9 cellular contexts compared by ENCODE assay signal in genomic region chr9:133199648-133200321, GRCh38. TPM values are rescaled to one million over a fixed set of nuclear protein-coding genes. Genes with fewer than 3 reads are reported as not detected.
DNase-seq lines count a peak whose midpoint lies in the region; ATAC-seq, FAIRE-seq and TF ChIP-seq lines count a peak whose summit lies in the region.
"Had no signal": no experiment of that assay in that cellular context is flagged by ENCODE, and none has a peak within 500 bp of the region (broad histone marks: within the 10 kb centered on the region; RNA-seq: fewer than 3 reads in every experiment).

No MANE protein-coding gene starts in this region.

- DNase-seq in activated gamma-delta T cell treated with Interleukin-2 at 50 U/mL for 16 hours = peak; percentile 47
- DNase-seq in activated gamma-delta T cell (lab: John Stamatoyannopoulos, UW) = no peak
- peak in 1 of 2 experiments; percentile 59 for DNase-seq in H1 (ENCODE audit: low read depth in 1 of 2, low spot score in 2 of 2)
- no peak for DNase-seq in neural progenitor cell (ENCODE audit: low spot score)
- DNase-seq in vagina (ENCODE audit: extremely low spot score in 2 of 2) = no peak
- no peak for DNase-seq in NCI-H446 treated with DMSO at 0.1 percent for 48 hours (lab: John Stamatoyannopoulos, UW)
- DNase-seq in COLO668 (lab: John Stamatoyannopoulos, UW; ENCODE audit: unreplicated experiment) = no peak
- DNase-seq: BE2C had no signal

- no peak for FAIRE-seq in H1 (lab: Jason Lieb, UNC)

- no peaks in the 10 kb centered on the region for H4K20me1 ChIP-seq in H1 (replicated peaks in 1 of 2; ENCODE audit: control insufficient read depth in 1 of 2, insufficient read depth in 2 of 2, low read length in 2 of 2)
- H4K20me1 ChIP-seq in neural progenitor cell (ENCODE audit: low read depth) = no peaks in the 10 kb centered on the region

- no peak overlapping the region for H2BK5ac ChIP-seq in H1 (ENCODE audit: low read depth, low read length)

- H3K79me2 ChIP-seq in H1 (ENCODE audit: control insufficient read depth in 1 of 2, insufficient read depth in 2 of 2, low read length in 2 of 2) (no peaks in the 10 kb centered on the region), neural progenitor cell (ENCODE audit: low read depth) (no peaks in the 10 kb centered on the region)

- no peak for TF ChIP-seq EP300 in H1 (IDR thresholded peaks at IDR 0.05; ENCODE audit: borderline replicate concordance in 1 of 2, low read depth in 2 of 2, low read length in 2 of 2)

- no peak overlapping the region for H3K4ac ChIP-seq in H1 (replicated peaks; ENCODE audit: insufficient read length, low read depth, low read length)

- H2AK5ac ChIP-seq in H1 (ENCODE audit: low read depth, low read length) = no peak overlapping the region

- H3K36me3 Mint-ChIP-seq in neural progenitor cell = no peaks in the 10 kb centered on the region

- H3K18ac ChIP-seq in H1 (ENCODE audit: extremely low read depth, low read length) = no peak overlapping the region

- H3K4me2 ChIP-seq in H1 (ENCODE audit: insufficient read depth in 1 of 2, low read depth in 2 of 2, low read length in 2 of 2) = no peak overlapping the region
- H3K4me2 ChIP-seq in neural progenitor cell = no peak overlapping the region

- no peaks in the 10 kb centered on the region for H3K4me1 Mint-ChIP-seq in neural progenitor cell

- TF ChIP-seq RAD21 in H1 (IDR thresholded peaks at IDR 0.05 in 1 of 2, conservative IDR thresholded peaks at IDR 0.05 in 1 of 2; ENCODE audit: low read depth in 2 of 2, low read length in 2 of 2) = no peak; a peak in 1 of 4 replicates

- 81% methylated on average over 42 of the region's 44 CpGs; no CpG with 5 or more reads in 1 of the 2 experiments for WGBS in H1 (ENCODE audit: extremely low coverage in 1 of 2, insufficient coverage in 1 of 2, insufficient read length in 1 of 2, insufficient replicate concordance in 2 of 2, low coverage in 1 of 2, low lambda C conversion rate in 2 of 2, missing lambda C conversion rate in 1 of 2), 2 experiments

- H3K27ac Mint-ChIP-seq in neural progenitor cell = peak overlapping the region; percentile 87

- H3K27ac ChIP-seq in H1 (ENCODE audit: low read depth, low read length) (no peak overlapping the region), neural progenitor cell (no peak overlapping the region), vagina (peak overlapping the region; percentile 22)

- H2BK12ac ChIP-seq in H1 (ENCODE audit: low read depth, low read length) = no peak overlapping the region

- peaks cover 2 to 3% of the 10 kb centered on the region in 2 experiments; a peak in 1 of 4 replicates for H3K9me3 ChIP-seq in H1 (ENCODE audit: insufficient read depth in 2 of 2, low read depth in 1 of 2, low read length in 1 of 2)
- no peaks in the 10 kb centered on the region for H3K9me3 ChIP-seq in neural progenitor cell (ENCODE audit: low read depth)
- H3K9me3 ChIP-seq in vagina = no peaks in the 10 kb centered on the region
- H3K9me3 ChIP-seq: BE2C had no signal

- no peak overlapping the region for H2BK15ac ChIP-seq in H1 (ENCODE audit: low read length)

- no peaks in the 10 kb centered on the region for H3K36me3 ChIP-seq in H1 (ENCODE audit: control insufficient read depth in 2 of 4, insufficient read depth in 4 of 4, low read length in 3 of 4)
- no peaks in the 10 kb centered on the region for H3K36me3 ChIP-seq in neural progenitor cell
- H3K36me3 ChIP-seq in vagina = no peaks in the 10 kb centered on the region
- H3K36me3 ChIP-seq: BE2C had no signal

- peak overlapping the region; percentile 72; the same call in 1 of the 2 replicates for H4K8ac ChIP-seq in H1 (ENCODE audit: extremely low read depth, insufficient read depth, low read length)

- H3K23ac ChIP-seq in H1 (ENCODE audit: insufficient read length) = no peak overlapping the region

- H2AFZ ChIP-seq in H1 (ENCODE audit: low read length) (peak overlapping the region; percentile 4; the same call in 1 of the 2 replicates), neural progenitor cell (replicated peaks) (no peak overlapping the region)

- no peak overlapping the region for H2BK20ac ChIP-seq in H1 (ENCODE audit: low read length)

- no peaks in the 10 kb centered on the region; the same call in 1 of the 2 replicates for H3K23me2 ChIP-seq in H1 (ENCODE audit: low read depth, low read length)

- H3K4me3 ChIP-seq in H1 (ENCODE audit: extremely low read depth in 1 of 4, insufficient read depth in 2 of 4, low read depth in 3 of 4, low read length in 4 of 4) (no peak overlapping the region), neural progenitor cell (no peak overlapping the region), vagina (peak overlapping the region; percentile 19 to 43)

- H4K91ac ChIP-seq in H1 (replicated peaks; ENCODE audit: insufficient read length, low read length) = no peak overlapping the region

- CTCF ChIA-PET in H1 (lab: Charles Lee; ENCODE audit: partially characterized antibody) = interaction anchor here (1.0 to 2.8 kb wide), 6 partner anchors 12 to 270 kb away, joined by 3 to 38 read pairs (median 4); partner anchors contain the start of gene SURF6

- H4K5ac ChIP-seq in H1 (ENCODE audit: insufficient read length, low read depth, low read length) = no peak overlapping the region

- H3K9me3 Mint-ChIP-seq in neural progenitor cell = peaks cover 10% of the 10 kb centered on the region

- H2BK120ac ChIP-seq in H1 (replicated peaks; ENCODE audit: low read depth, low read length) = no peak overlapping the region

- H3K4me3 Mint-ChIP-seq in neural progenitor cell = no peak overlapping the region

- no peak overlapping the region for H3K14ac ChIP-seq in H1 (ENCODE audit: insufficient read length)

- peaks cover 3% of the 10 kb centered on the region for H3K27me3 Mint-ChIP-seq in neural progenitor cell (ENCODE audit: insufficient read depth, low read depth)

- TF ChIP-seq CTCF in H1 (IDR thresholded peaks at IDR 0.05; ENCODE audit: control extremely low read depth in 1 of 3, insufficient read depth in 1 of 3, low read depth in 1 of 3, low read length in 3 of 3) = peak; percentile 40 to 54 (median 45)
- no peak for TF ChIP-seq CTCF in neural progenitor cell (IDR thresholded peaks at IDR 0.05)
- TF ChIP-seq CTCF in vagina (IDR thresholded peaks at IDR 0.05) = no peak

- H3K4me1 ChIP-seq in H1 (replicated peaks in 1 of 4; ENCODE audit: control insufficient read depth in 3 of 4, insufficient read depth in 4 of 4, low read length in 3 of 4) = no peaks in the 10 kb centered on the region; a peak in 1 of 7 replicates
- H3K4me1 ChIP-seq in neural progenitor cell = no peaks in the 10 kb centered on the region
- no peaks in the 10 kb centered on the region for H3K4me1 ChIP-seq in vagina
- H3K4me1 ChIP-seq: BE2C had no signal

- POLR2A ChIA-PET in H1 (lab: Charles Lee; ENCODE audit: partially characterized antibody) = interaction anchor here (1.3 to 1.5 kb wide), 2 partner anchors 148 to 151 kb away, joined by 3 read pairs; partner anchors contain the start of genes MED22 and RPL7A

- H3K9ac ChIP-seq in H1 (replicated peaks in 1 of 4; ENCODE audit: extremely low read depth in 1 of 4, low read depth in 3 of 4, low read length in 3 of 4) = no peak overlapping the region
- no peak overlapping the region for H3K9ac ChIP-seq in neural progenitor cell

- no peaks in the 10 kb centered on the region for H3K79me1 ChIP-seq in H1 (ENCODE audit: low read depth, low read length)

- no peaks in the 10 kb centered on the region for H3F3A ChIP-seq in neural progenitor cell (ENCODE audit: low read depth)

- intact Hi-C loops in vagina (cut with DNase I) = no loop called here

- H3K56ac ChIP-seq in H1 (replicated peaks; ENCODE audit: insufficient read length, low read depth, low read length) = no peak overlapping the region

- no peak for ATAC-seq in GM19455 (IDR thresholded peaks at IDR 0.05; ENCODE audit: unreplicated experiment)

- TF ChIP-seq POLR2A in H1 (IDR thresholded peaks at IDR 0.05; ENCODE audit: control extremely low read depth in 1 of 2, low read depth in 2 of 2, low read length in 2 of 2) (no peak), vagina (IDR thresholded peaks at IDR 0.05) (no peak)

- H3K27me3 ChIP-seq in H1 (replicated peaks in 1 of 4; ENCODE audit: control insufficient read depth in 3 of 4, extremely low read depth in 1 of 4, insufficient read depth in 3 of 4, low read length in 3 of 4) (peaks cover 0 to 30% (median 18%) of the 10 kb centered on the region in 4 experiments; a peak in 6 of 7 replicates), neural progenitor cell (peaks cover 85% of the 10 kb centered on the region), vagina (no peaks in the 10 kb centered on the region)

TF ChIP-seq in H1, 55 proteins besides CTCF, POLR2A, EP300 and RAD21 (continues in another document):
- TF ChIP-seq GABPA (IDR thresholded peaks at IDR 0.05; ENCODE audit: borderline replicate concordance, insufficient read depth, low read length) (peak; percentile 68; the same call in 1 of the 2 replicates), RFX5 (IDR thresholded peaks at IDR 0.05; ENCODE audit: borderline replicate concordance, low read depth, low read length) (no peak)

RNA-seq across cellular contexts. Expression of gene OBP2B, which starts 9.3 kb away (rescaled TPM):
- not detected in 2 replicates for total RNA-seq in H1 (2021; fragmentation: NEBNext Ultra II Directional; extraction: Animal tissue kit (Norgen Biotek cat#: 25700))
- polyA plus RNA-seq in H1 (2011; rRNA removed) = not detected in 2 replicates
- polyA plus RNA-seq in H1 (2011; cell fraction: cytosol; rRNA removed) = not detected
- not detected for polyA plus RNA-seq in H1 (2011; cell fraction: nucleus; rRNA removed)
- not detected in 4 replicates for polyA plus RNA-seq in H1 (2012, experiment 1 of 2)
- not detected for polyA plus RNA-seq in H1 (2012, experiment 2 of 2)
- polyA plus RNA-seq in H1 (2013, experiment 1 of 2) = not detected
- polyA plus RNA-seq in H1 (2013, experiment 2 of 2) = not detected
- not detected in 2 replicates for polyA minus RNA-seq in H1 (2011; rRNA and poly(A)+ RNA removed)
- not detected for polyA minus RNA-seq in H1 (2011; cell fraction: cytosol; rRNA and poly(A)+ RNA removed)
- not detected for polyA minus RNA-seq in H1 (2011; cell fraction: nucleus; rRNA and poly(A)+ RNA removed)
- total RNA-seq in neural progenitor cell (ENCODE audit: low replicate concordance) = not detected in 2 replicates
- total RNA-seq in vagina = not detected

RNA-seq across cellular contexts. Expression of gene GBGT1, which starts 36.1 kb away (rescaled TPM):
- total RNA-seq in H1 (2021; fragmentation: NEBNext Ultra II Directional; extraction: Animal tissue kit (Norgen Biotek cat#: 25700)) = 9.7 and 10.0 TPM in 2 replicates
- polyA plus RNA-seq in H1 (2011; rRNA removed) = 7.1 and 10.1 TPM in 2 replicates
- polyA plus RNA-seq in H1 (2011; cell fraction: cytosol; rRNA removed) = 7.0 TPM
- 15.2 TPM for polyA plus RNA-seq in H1 (2011; cell fraction: nucleus; rRNA removed)
- 6.5 to 7.7 TPM (median 6.9 TPM) in 4 replicates for polyA plus RNA-seq in H1 (2012, experiment 1 of 2)
- 6.9 TPM for polyA plus RNA-seq in H1 (2012, experiment 2 of 2)
- polyA plus RNA-seq in H1 (2013, experiment 1 of 2) = 8.6 TPM
- 9.1 TPM for polyA plus RNA-seq in H1 (2013, experiment 2 of 2)
- 11.3 and 17.4 TPM in 2 replicates for polyA minus RNA-seq in H1 (2011; rRNA and poly(A)+ RNA removed)
- 10.6 TPM for polyA minus RNA-seq in H1 (2011; cell fraction: cytosol; rRNA and poly(A)+ RNA removed)
- 21.7 TPM for polyA minus RNA-seq in H1 (2011; cell fraction: nucleus; rRNA and poly(A)+ RNA removed)
- 2.0 and 3.0 TPM in 2 replicates for total RNA-seq in neural progenitor cell (ENCODE audit: low replicate concordance)
- 27.0 TPM for total RNA-seq in vagina

Comparison
In these comparisons a context has a peak if more than half of its experiments do, and no peak if none do; other contexts are left out.
1. H3K4me3 ChIP-seq: peak in vagina (2 of 2); none in H1 (0 of 4) and neural progenitor cell (single experiment).
2. CTCF ChIP-seq: peak in H1 (3 of 3); none in neural progenitor cell (single experiment) and vagina (0 of 3).